Comparison of ENCODE assay signal across 8 cellular contexts in genomic region chr1:68120136-68120791, GRCh38.
DNase-seq lines count a peak whose midpoint lies in the region; ATAC-seq, FAIRE-seq and TF ChIP-seq lines count a peak whose summit lies in the region.

No MANE protein-coding gene starts in this region.

- H3K9me3 ChIP-seq in HCT116 (ENCODE audit: control insufficient read depth in 1 of 2, insufficient read depth in 1 of 2, low read depth in 1 of 2, low read length in 2 of 2) (no peaks in the 10 kb centered on the region), MG63 (no peaks in the 10 kb centered on the region), vagina (no peaks in the 10 kb centered on the region)

- H3K4me3 ChIP-seq in AG04449 (ENCODE audit: low read depth, low read length), result no peak overlapping the region
- H3K4me3 ChIP-seq in HCT116 (replicated peaks in 1 of 2; ENCODE audit: low read depth in 1 of 2, low read length in 2 of 2), result no peak overlapping the region
- H3K4me3 ChIP-seq in MG63, result no peak overlapping the region
- no peak overlapping the region for H3K4me3 ChIP-seq in vagina

- FAIRE-seq in endometrium (lab: Jason Lieb, UNC), result peak; percentile 67

- H3K4me2 ChIP-seq in HCT116 (ENCODE audit: low read length), result no peak overlapping the region

- no peaks in the 10 kb centered on the region for H3K79me2 ChIP-seq in HCT116 (ENCODE audit: insufficient read depth, low read length)

- H3K9me2 ChIP-seq in HCT116 (ENCODE audit: insufficient read depth), result no peaks in the 10 kb centered on the region

- intact Hi-C loops in HCT116 (cut with micrococcal nuclease) (loop anchor here (1.0 to 2.0 kb wide), 4 partner anchors 201 to 323 kb away; no protein-coding TSS in a partner anchor), vagina (cut with DNase I) (no loop called here)

- H2AFZ ChIP-seq in HCT116 (ENCODE audit: low read depth, low read length, poor library complexity, severe bottlenecking), result no peak overlapping the region

- H4K20me1 ChIP-seq in HCT116 (ENCODE audit: insufficient read depth), result no peaks in the 10 kb centered on the region

- H3K27me3 ChIP-seq in HCT116 (ENCODE audit: insufficient read depth, low read length), result no peaks in the 10 kb centered on the region
- H3K27me3 ChIP-seq in MG63, result no peaks in the 10 kb centered on the region
- H3K27me3 ChIP-seq in vagina, result no peaks in the 10 kb centered on the region

- no peak overlapping the region for H3K9ac ChIP-seq in HCT116 (ENCODE audit: low read length)

- DNase-seq in AG04449 (ENCODE audit: low read depth, low spot score), result peak; percentile 74
- peak; percentile 55 for DNase-seq in GM10248 (ENCODE audit: extremely low spot score)
- peak; percentile 69 for DNase-seq in HCT116 (ENCODE audit: low read depth, low spot score)
- DNase-seq in MG63, result peak; percentile 23
- peak; percentile 74 for DNase-seq in SK-MEL-5 (ENCODE audit: low read depth, low spot score)
- DNase-seq in middle frontal gyrus (ENCODE audit: extremely low spot score, low spot score), result peak; percentile 66
- DNase-seq in vagina (ENCODE audit: extremely low spot score in 2 of 2), result peak in 1 of 2 donors; percentile 86

- CTCF ChIA-PET in AG04449 (lab: Yijun Ruan, JAX), result interaction anchor here (0.5 to 18.4 kb wide), 73 partner anchors 9 to 1617 kb away, joined by 3 to 964 read pairs (median 6); partner anchors contain the start of gene WLS
- CTCF ChIA-PET in GM10248 (lab: Yijun Ruan, JAX), result interaction anchor here (0.7 to 5.3 kb wide), 66 partner anchors 8 to 1621 kb away, joined by 3 to 112 read pairs (median 4); no protein-coding TSS in a partner anchor
- CTCF ChIA-PET in HCT116 (lab: Charles Lee), result interaction anchor here (0.6 to 7.4 kb wide), 27 partner anchors 11 to 439 kb away, joined by 3 to 144 read pairs (median 5); partner anchors contain the start of gene WLS

- in situ Hi-C loops in SK-MEL-5 (cut with HindIII; ENCODE audit: low pct_unique_long_range_greater_than_20kb, low sequenced_read_pairs), result no loop called here

- TF ChIP-seq RAD21 in HCT116 (IDR thresholded peaks at IDR 0.05; ENCODE audit: low read depth), result peak; percentile 95

- no peak overlapping the region for H3K27ac ChIP-seq in HCT116 (ENCODE audit: low read depth, low read length)
- no peak overlapping the region for H3K27ac ChIP-seq in vagina

- H3K4me1 ChIP-seq in HCT116 (ENCODE audit: control insufficient read depth in 1 of 2, insufficient read depth in 2 of 2, low read length in 2 of 2) (peaks cover 0 to 22% of the 10 kb centered on the region in 2 experiments; a peak in 1 of 4 replicates), vagina (no peaks in the 10 kb centered on the region)

- H3K36me3 ChIP-seq in HCT116 (ENCODE audit: control insufficient read depth in 1 of 2, insufficient read depth in 2 of 2, low read length in 2 of 2) (peaks cover 0 to 2% of the 10 kb centered on the region in 2 experiments; a peak in 1 of 4 replicates), MG63 (no peaks in the 10 kb centered on the region), vagina (peaks cover 0 to 5% of the 10 kb centered on the region in 2 donors)

- BruUV-seq in HCT116 (replicated peaks; lab: Mats Ljungman, UMichigan), result no TSS peak

- RAD21 ChIA-PET in HCT116 (lab: Charles Lee; ENCODE audit: low non-redundant PET in 1 of 2, low total read pairs in 2 of 2, uncharacterized antibody in 2 of 2, unreplicated experiment in 2 of 2), result interaction anchor here (0.6 to 2.5 kb wide), 10 partner anchors 201 to 355 kb away, joined by 3 to 20 read pairs (median 8); no protein-coding TSS in a partner anchor

- ATAC-seq in HCT116, result peak; percentile 80

- TF ChIP-seq POLR2A in HCT116 (IDR thresholded peaks at IDR 0.05; ENCODE audit: borderline replicate concordance, extremely low read depth, insufficient read depth, insufficient read length) (no peak), vagina (IDR thresholded peaks at IDR 0.05) (no peak)

- POLR2A ChIA-PET in AG04449 (lab: Yijun Ruan, JAX), result interaction anchor here (0.6 to 1.5 kb wide), 3 partner anchors 78 to 223 kb away, joined by 3 to 10 read pairs (median 3); partner anchors contain the start of gene WLS
- POLR2A ChIA-PET in GM10248 (lab: Yijun Ruan, JAX), result interaction anchor here (0.5 kb wide), 1 partner anchor 217 kb away, joined by 3 read pairs; no protein-coding TSS in a partner anchor
- POLR2A ChIA-PET in HCT116 (lab: Charles Lee), result interaction anchor here (0.6 to 1.8 kb wide), 9 partner anchors 108 to 322 kb away, joined by 3 to 5 read pairs (median 4); no protein-coding TSS in a partner anchor

- peak; percentile 67 for TF ChIP-seq CTCF in AG04449 (IDR thresholded peaks at IDR 0.05; ENCODE audit: insufficient read depth, low read length, missing control alignments)
- TF ChIP-seq CTCF in GM10248 (IDR thresholded peaks at IDR 0.05; ENCODE audit: control extremely low read depth, extremely low read depth, low read depth, missing control alignments), result peak; percentile 76
- peak; percentile 64 to 83 (median 82); a peak in 5 of 6 replicates for TF ChIP-seq CTCF in HCT116 (IDR thresholded peaks at IDR 0.05 in 2 of 3, conservative IDR thresholded peaks at IDR 0.05 in 1 of 3; ENCODE audit: borderline replicate concordance in 1 of 3, insufficient read depth in 1 of 3, low read depth in 2 of 3, low read length in 2 of 3)
- TF ChIP-seq CTCF in vagina (IDR thresholded peaks at IDR 0.05), result peak; percentile 80 to 87 (median 85)

TF ChIP-seq in HCT116, 20 proteins besides CTCF, POLR2A, EP300 and RAD21:
- TF ChIP-seq EZH2phosphoT487 (IDR thresholded peaks at IDR 0.05; ENCODE audit: borderline replicate concordance) (no peak), SRF (IDR thresholded peaks at IDR 0.05; ENCODE audit: low read depth) (peak; percentile 87)
